ENCODE assay signal across 20 cellular contexts in genomic region chr6:56649782-56650181, GRCh38. TPM values are rescaled to one million over a fixed set of nuclear protein-coding genes. Genes with fewer than 3 reads are reported as not detected.
DNase-seq lines count a peak whose midpoint lies in the region; ATAC-seq, FAIRE-seq and TF ChIP-seq lines count a peak whose summit lies in the region.
"Had no signal": no experiment of that assay in that cellular context is flagged by ENCODE, and none has a peak within 500 bp of the region (broad histone marks: within the 10 kb centered on the region; RNA-seq: fewer than 3 reads in every experiment).

No MANE protein-coding gene starts in this region.

- H3K27ac ChIP-seq in K562 (ENCODE audit: extremely low read depth, low read depth, low read length) (no peak overlapping the region), gastroesophageal sphincter (peak overlapping the region in 1 of 4 donors; percentile 4), smooth muscle cell (ENCODE audit: low read depth) (peak overlapping the region; percentile 52)
- H3K27ac ChIP-seq: 22Rv1, cardiac muscle cell had no signal

- H3K36me3 ChIP-seq in K562 (ENCODE audit: control insufficient read depth, insufficient read depth, low read length) (no peaks in the 10 kb centered on the region; the same call in 2 of the 3 replicates), gastroesophageal sphincter (peaks cover 0 to 33% of the 10 kb centered on the region in 2 donors), smooth muscle cell (ENCODE audit: low read depth) (no peaks in the 10 kb centered on the region)
- H3K36me3 ChIP-seq: cardiac muscle cell had no signal

- H4K20me1 ChIP-seq in K562 (replicated peaks; ENCODE audit: control insufficient read depth, insufficient read depth, low read length) = no peaks in the 10 kb centered on the region
- no peaks in the 10 kb centered on the region for H4K20me1 ChIP-seq in smooth muscle cell (ENCODE audit: low read depth)

- 60% methylated on average over 3 of the region's 3 CpGs for WGBS in K562 (ENCODE audit: insufficient coverage, low coverage, missing lambda C conversion rate)
- WGBS in gastroesophageal sphincter (ENCODE audit: low coverage in 1 of 2), 2 donors = 63 to 78% methylated on average over 3 of the region's 3 CpGs
- WGBS in smooth muscle cell (ENCODE audit: low lambda C conversion rate) = 92% methylated on average over 3 of the region's 3 CpGs

- H3K9me1 ChIP-seq in K562 (ENCODE audit: control insufficient read depth, insufficient read depth, low read length) = no peaks in the 10 kb centered on the region

- CTCF ChIA-PET in K562 (lab: Yijun Ruan, JAX; ENCODE audit: low intra/inter-chr PET ratio) = no interaction called here

- H3K4me2 ChIP-seq in K562 (ENCODE audit: insufficient read depth, low read length) = no peak overlapping the region
- H3K4me2 ChIP-seq in smooth muscle cell = no peak overlapping the region

- H3K27me3 ChIP-seq in K562 (ENCODE audit: control insufficient read depth in 2 of 2, insufficient read depth in 2 of 2, low read length in 2 of 2) (no peaks in the 10 kb centered on the region), gastroesophageal sphincter (no peaks in the 10 kb centered on the region), smooth muscle cell (ENCODE audit: low read depth) (no peaks in the 10 kb centered on the region)
- H3K27me3 ChIP-seq: cardiac muscle cell, right atrium auricular region had no signal

- TF ChIP-seq RAD21 in K562 (CRISPR knock-in tag; conservative IDR thresholded peaks at IDR 0.05 in 1 of 2, IDR thresholded peaks at IDR 0.05 in 1 of 2) = no peak

- DNase-seq in DMS53 (lab: John Stamatoyannopoulos, UW) = peak; percentile 16
- DNase-seq in DMS53 treated with DMSO at 0.1 percent for 48 hours (lab: John Stamatoyannopoulos, UW; ENCODE audit: unreplicated experiment) = no peak
- DNase-seq in K562 (ENCODE audit: extremely low read depth in 1 of 4, low spot score in 3 of 4) = no peak
- no peak for DNase-seq in smooth muscle cell (lab: John Stamatoyannopoulos, UW; ENCODE audit: unreplicated experiment)
- no peak for DNase-seq in sciatic nerve (ENCODE audit: low spot score)
- DNase-seq in NCI-H1105 treated with DMSO at 0.1 percent for 48 hours (lab: John Stamatoyannopoulos, UW) = no peak
- no peak for DNase-seq in NCI-H1930 (lab: John Stamatoyannopoulos, UW)
- DNase-seq: activated naive CD4-positive, alpha-beta T cell treated with anti-CD3 and anti-CD28 coated beads, Interleukin-2, amount 50 U/mL, for 16 hours; C1 segment of cervical spinal cord; effector CD8-positive, alpha-beta T cell; GOT3; immature natural killer cell; mesendoderm; RPMI8226; stimulated activated CD4-positive, alpha-beta T cell treated with anti-CD3 and anti-CD28 coated beads, Interleukin-2, amount 100 ng/mL, for 48 hours had no signal

- in situ Hi-C loops in K562 (cut with MboI) = no loop called here

- TF ChIP-seq CTCF in K562 (IDR thresholded peaks at IDR 0.05 in 2 of 3, conservative IDR thresholded peaks at IDR 0.05 in 1 of 3; ENCODE audit: insufficient read depth in 2 of 3, low read depth in 1 of 3, low read length in 3 of 3) = no peak
- no peak for TF ChIP-seq CTCF in gastroesophageal sphincter (IDR thresholded peaks at IDR 0.05)
- TF ChIP-seq CTCF in smooth muscle cell (IDR thresholded peaks at IDR 0.05; ENCODE audit: borderline replicate concordance, insufficient read depth, poor library complexity, severe bottlenecking) = no peak

- intact Hi-C loops in K562 (cut with micrococcal nuclease) = no loop called here
- intact Hi-C loops in sciatic nerve (cut with DNase I) = no loop called here

- H3K79me2 ChIP-seq in K562 (ENCODE audit: control insufficient read depth, insufficient read depth, low read length) = no peaks in the 10 kb centered on the region
- H3K79me2 ChIP-seq in smooth muscle cell (ENCODE audit: low read depth) = no peaks in the 10 kb centered on the region

- TF ChIP-seq POLR2A in K562 (conservative IDR thresholded peaks at IDR 0.05) = no peak
- TF ChIP-seq POLR2A in gastroesophageal sphincter (IDR thresholded peaks at IDR 0.05) = no peak

- 0 out of 2 replicates have a peak overlapping the region, but pooled peaks have one; percentile 14 for H2AFZ ChIP-seq in K562 (ENCODE audit: low read depth, low read length)
- H2AFZ ChIP-seq in smooth muscle cell (ENCODE audit: low read depth) = no peak overlapping the region

- FAIRE-seq in K562 (lab: Jason Lieb, UNC) = no peak

- no peak overlapping the region for H3K9ac ChIP-seq in K562 (ENCODE audit: insufficient read depth in 1 of 2, low read depth in 2 of 2, low read length in 2 of 2)
- H3K9ac ChIP-seq in smooth muscle cell (ENCODE audit: low read depth) = no peak overlapping the region

- H3K4me1 ChIP-seq in K562 (replicated peaks in 1 of 2; ENCODE audit: control insufficient read depth in 2 of 2, insufficient read depth in 2 of 2, low read length in 2 of 2) (peaks cover 0 to 7% of the 10 kb centered on the region in 2 experiments; a peak in 1 of 5 replicates), gastroesophageal sphincter (peaks cover 3 to 38% (median 11%) of the 10 kb centered on the region in 3 donors), smooth muscle cell (ENCODE audit: low read depth) (peaks cover 15% of the 10 kb centered on the region)

- TF ChIP-seq EP300 in K562 (IDR thresholded peaks at IDR 0.05; ENCODE audit: low read length) (no peak), gastroesophageal sphincter (IDR thresholded peaks at IDR 0.05) (no peak)

- H3F3A ChIP-seq in smooth muscle cell (ENCODE audit: low read depth) = peaks cover 6% of the 10 kb centered on the region

- H3K9me3 ChIP-seq in K562 (replicated peaks; ENCODE audit: control insufficient read depth, insufficient read depth, low read depth, low read length) (no peaks in the 10 kb centered on the region), gastroesophageal sphincter (no peaks in the 10 kb centered on the region), smooth muscle cell (replicated peaks; ENCODE audit: low read depth) (no peaks in the 10 kb centered on the region)
- H3K9me3 ChIP-seq: right atrium auricular region had no signal

- ATAC-seq in K562 = no peak
- ATAC-seq in gastroesophageal sphincter = peak; percentile 64
- no peak for ATAC-seq in sciatic nerve
- ATAC-seq: activated CD4-positive, CD25-positive, alpha-beta regulatory T cell treated with anti-CD3 and anti-CD28 coated beads, Interleukin-2, amount 50 U/mL, for 24 hours had no signal

- POLR2A ChIA-PET in K562 (lab: Yijun Ruan, JAX) = interaction anchor here (0.6 kb wide), 1 partner anchor 1306 kb away, joined by 3 read pairs; no protein-coding TSS in a partner anchor

- BruUV-seq in K562 (replicated peaks; lab: Mats Ljungman, UMichigan) = no TSS peak

- no peak overlapping the region for H3K4me3 ChIP-seq in K562
- H3K4me3 ChIP-seq in gastroesophageal sphincter = no peak overlapping the region
- no peak overlapping the region for H3K4me3 ChIP-seq in smooth muscle cell
- H3K4me3 ChIP-seq: cardiac muscle cell, right atrium auricular region had no signal

TF ChIP-seq in K562, 482 proteins besides CTCF, POLR2A, EP300 and RAD21:
- TF ChIP-seq SMARCE1 (IDR thresholded peaks at IDR 0.05) (no peak), FOXP1 (CRISPR knock-in tag; IDR thresholded peaks at IDR 0.05) (no peak), VEZF1 (CRISPR knock-in tag; IDR thresholded peaks at IDR 0.05) (no peak)
TF ChIP-seq in K562: peak in this region for 0.

RNA-seq across cellular contexts. Expression of gene DST, which starts 7.1 kb away (rescaled TPM):
- total RNA-seq in K562 (2011; cell fraction: chromatin; rRNA removed; ENCODE audit: low replicate concordance) = 25.4 and 91.0 TPM in 2 replicates
- total RNA-seq in K562 (2011; cell fraction: nucleolus; rRNA removed) = 14.0 and 27.6 TPM in 2 replicates
- 41.6 and 57.9 TPM in 2 replicates for total RNA-seq in K562 (2011; cell fraction: nucleoplasm; rRNA removed)
- total RNA-seq in K562 (2014; rRNA removed) (14.6 and 16.2 TPM in 2 replicates), K562 (2014; rRNA removed; fragmentation: Illumina TruSeq; extraction: Trizol) (21.9 and 24.6 TPM in 2 replicates), K562 (2015; rRNA removed; fragmentation: Illumina TruSeq; extraction: Trizol) (15.3 and 15.6 TPM in 2 replicates), K562 (2021) (20.3 and 21.8 TPM in 2 replicates), gastroesophageal sphincter (100 to 1,000 TPM; 442 to 716 (median 661) TPM), smooth muscle cell (157 and 186 TPM in 2 replicates), sciatic nerve (526 TPM)
- polyA plus RNA-seq in K562 (2011; rRNA removed) (3.5 and 6.7 TPM in 2 replicates), K562 (2014; fragmentation: Illumina TruSeq; extraction: Trizol) (11.5 and 13.3 TPM in 2 replicates), K562 (2014; fragmentation: Nextera tagmentation; extraction: Ambion mirVana) (1 to 10 TPM; 5.2 to 5.7 TPM), K562 (2014; rRNA removed) (10.5 and 10.9 TPM in 2 replicates), smooth muscle cell (17.1 and 48.0 TPM in 2 replicates)
- polyA plus RNA-seq in K562 (2011; cell fraction: cytosol; rRNA removed) = 2.0 and 3.9 TPM in 2 replicates
- 11.3 and 29.1 TPM in 2 replicates for polyA plus RNA-seq in K562 (2011; cell fraction: nucleus; rRNA removed)
- polyA plus RNA-seq in K562 (2012) = 10.0 and 20.2 TPM in 2 replicates
- 25.1 and 32.6 TPM in 2 replicates for polyA minus RNA-seq in K562 (2011; rRNA and poly(A)+ RNA removed)
- 5.7 and 9.4 TPM in 2 replicates for polyA minus RNA-seq in K562 (2011; cell fraction: cytosol; rRNA and poly(A)+ RNA removed)
- polyA minus RNA-seq in K562 (2011; cell fraction: nucleus; rRNA and poly(A)+ RNA removed) = 38.4 and 44.3 TPM in 2 replicates
